21 cellular contexts compared by ENCODE assay signal in genomic region chr4:157558016-157558415, GRCh38.
"Had no signal": no experiment of that assay in that cellular context is flagged by ENCODE, and none has a peak within 500 bp of the region (broad histone marks: within the 10 kb centered on the region; RNA-seq: fewer than 3 reads in every experiment).

No MANE protein-coding gene starts in this region.

- ATAC-seq: HepG2 had no signal

- H3K9ac ChIP-seq: SK-N-SH had no signal

- H3K4me2 ChIP-seq: SK-N-SH had no signal

- H3K36me3 ChIP-seq: MG63 had no signal

- H3K4me3 ChIP-seq: MG63 had no signal

- H3K27me3 ChIP-seq: MG63 had no signal

- FAIRE-seq: HepG2, RCC 7860 had no signal

- H3K9me3 ChIP-seq: MG63, SK-N-SH had no signal

- DNase-seq: IMR-90, Karpas-422, KG1, MG63, NCI-H1092 treated with DMSO at 0.1 percent for 48 hours, NCI-H1436, NCI-H187, NCI-H2029, NCI-H2081 treated with DMSO at 0.1 percent for 48 hours, NCI-H2171, NCI-H226, NCI-H446, NCI-H510A treated with DMSO at 0.1 percent for 48 hours, NCI-H69, NCI-H774, Right ventricle myocardium superior, RPMI8226, SK-N-SH, SW 1271 had no signal
